Comparison of ENCODE assay signal across 9 cellular contexts in the genomic region with DNA sequence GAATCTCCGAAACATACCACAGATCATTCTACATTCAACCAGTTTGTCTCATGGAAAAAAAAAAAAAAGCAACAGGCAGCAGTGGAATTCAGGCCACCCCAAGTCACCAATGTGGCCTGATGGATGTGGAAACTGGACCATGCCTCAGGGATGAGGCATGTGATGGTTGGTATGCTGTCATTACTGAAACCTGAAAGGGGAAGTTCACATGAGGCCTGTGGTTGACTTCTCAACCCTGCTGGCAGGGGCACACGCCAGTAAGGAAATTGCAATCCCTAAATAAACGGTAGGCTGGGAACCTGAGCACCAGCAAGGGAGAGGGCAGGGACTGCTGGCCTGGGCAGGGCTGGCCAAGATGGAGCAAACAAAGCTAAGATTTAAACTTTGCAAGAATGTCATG.
A peak's percentile ranks its signal among the peaks of the same experiment; 100 is the strongest.
DNase-seq lines count a peak whose midpoint lies in the region; ATAC-seq and TF ChIP-seq lines count a peak whose summit lies in the region.
"Had no signal": no experiment of that assay in that cellular context is flagged by ENCODE, and none has a peak within 500 bp of the region (broad histone marks: within the 10 kb centered on the region; RNA-seq: fewer than 3 reads in every experiment).

No MANE protein-coding gene starts in this region.

- H3K4me1 ChIP-seq in trophoblast cell (ENCODE audit: control insufficient read depth in 1 of 2, insufficient read depth in 2 of 2, low read length in 2 of 2), result peaks cover 2 to 3% of the 10 kb centered on the region in 2 experiments
- H3K4me1 ChIP-seq in vagina, result no peaks in the 10 kb centered on the region
- H3K4me1 ChIP-seq: parathyroid adenoma had no signal

- DNase-seq in amniotic epithelial cell (ENCODE audit: low read depth) (peak; percentile 3), trophoblast cell (peak; percentile 87 to 95), vagina (ENCODE audit: extremely low spot score in 2 of 2) (no peak), NCI-H774 (lab: John Stamatoyannopoulos, UW) (no peak)

- ATAC-seq in GM18517 (IDR thresholded peaks at IDR 0.05; ENCODE audit: unreplicated experiment) (peak; percentile 75), HG03432 (IDR thresholded peaks at IDR 0.05; ENCODE audit: unreplicated experiment) (peak; percentile 87), GM21619 (IDR thresholded peaks at IDR 0.05; ENCODE audit: unreplicated experiment) (no peak), HG02938 (IDR thresholded peaks at IDR 0.05; ENCODE audit: unreplicated experiment) (no peak)

- no peaks in the 10 kb centered on the region for H3K79me1 ChIP-seq in trophoblast cell (ENCODE audit: low read length)

- no peak overlapping the region for H3K4me2 ChIP-seq in trophoblast cell (ENCODE audit: low read length)

- H3K36me3 ChIP-seq in trophoblast cell (ENCODE audit: control insufficient read depth in 1 of 2, insufficient read depth in 2 of 2, low read length in 2 of 2) (no peaks in the 10 kb centered on the region), vagina (no peaks in the 10 kb centered on the region)

- no peak for TF ChIP-seq CTCF in vagina (IDR thresholded peaks at IDR 0.05)

- H3K4me3 ChIP-seq in trophoblast cell (ENCODE audit: low read depth, low read length), result no peak overlapping the region
- H3K4me3 ChIP-seq in vagina, result no peak overlapping the region

- no peak overlapping the region for H4K8ac ChIP-seq in trophoblast cell (ENCODE audit: low read depth, low read length)

- H4K12ac ChIP-seq in trophoblast cell (ENCODE audit: low read depth, low read length), result no peak overlapping the region

- H3K4ac ChIP-seq in trophoblast cell (ENCODE audit: low read depth, low read length), result no peak overlapping the region

- no peak overlapping the region for H2BK12ac ChIP-seq in trophoblast cell (ENCODE audit: low read length)

- H4K91ac ChIP-seq in trophoblast cell (ENCODE audit: low read depth, low read length), result no peak overlapping the region

- H3K27ac ChIP-seq in trophoblast cell (ENCODE audit: low read depth, low read length) (no peak overlapping the region), vagina (no peak overlapping the region)
- H3K27ac ChIP-seq: parathyroid adenoma had no signal

- H2BK120ac ChIP-seq in trophoblast cell (ENCODE audit: insufficient read depth, low read length, poor library complexity), result no peak overlapping the region

- no peak overlapping the region for H3K9ac ChIP-seq in trophoblast cell (ENCODE audit: low read length)
- H3K9ac ChIP-seq: parathyroid adenoma had no signal

- intact Hi-C loops in vagina (cut with DNase I), result loop anchor here (2.0 kb wide), 1 partner anchor 51 kb away; no protein-coding TSS in a partner anchor

- no peak overlapping the region for H2AFZ ChIP-seq in trophoblast cell (ENCODE audit: insufficient read depth, low read length, poor library complexity)
- H2AFZ ChIP-seq: parathyroid adenoma had no signal

- H3K27me3 ChIP-seq in trophoblast cell (ENCODE audit: insufficient read depth, low read length) (no peaks in the 10 kb centered on the region), vagina (no peaks in the 10 kb centered on the region)

- H3K79me2 ChIP-seq in trophoblast cell (ENCODE audit: control insufficient read depth, insufficient read depth, low read length, poor library complexity), result no peaks in the 10 kb centered on the region
- H3K79me2 ChIP-seq: parathyroid adenoma had no signal

- H3K9me3 ChIP-seq in trophoblast cell (ENCODE audit: insufficient read depth, low read depth, low read length) (no peaks in the 10 kb centered on the region), vagina (no peaks in the 10 kb centered on the region)

- no peak overlapping the region for H2AK5ac ChIP-seq in trophoblast cell (ENCODE audit: low read length)

- no CpG with 5 or more reads among the region's 3 CpGs for WGBS in trophoblast cell (ENCODE audit: extremely low coverage, insufficient coverage, insufficient read length)

- no peak for TF ChIP-seq POLR2A in vagina (IDR thresholded peaks at IDR 0.05)

- H3K23ac ChIP-seq in trophoblast cell (ENCODE audit: low read length), result no peak overlapping the region

- H3K18ac ChIP-seq in trophoblast cell (ENCODE audit: low read length), result no peak overlapping the region

- no peak overlapping the region for H3K14ac ChIP-seq in trophoblast cell (ENCODE audit: low read length)

- no peak overlapping the region for H2BK5ac ChIP-seq in trophoblast cell (ENCODE audit: low read depth, low read length, poor library complexity)

Comparison
In these comparisons a context has a peak if more than half of its experiments do, and no peak if none do; other contexts are left out.
1. ATAC-seq: peak in GM18517 (single experiment) and HG03432 (single experiment); none in GM21619 (single experiment) and HG02938 (single experiment).
2. DNase-seq: peak in amniotic epithelial cell (single experiment) and trophoblast cell (2 of 2); none in vagina (0 of 2) and NCI-H774 (single experiment).